14 cellular contexts compared by ENCODE assay signal in the genomic region with DNA sequence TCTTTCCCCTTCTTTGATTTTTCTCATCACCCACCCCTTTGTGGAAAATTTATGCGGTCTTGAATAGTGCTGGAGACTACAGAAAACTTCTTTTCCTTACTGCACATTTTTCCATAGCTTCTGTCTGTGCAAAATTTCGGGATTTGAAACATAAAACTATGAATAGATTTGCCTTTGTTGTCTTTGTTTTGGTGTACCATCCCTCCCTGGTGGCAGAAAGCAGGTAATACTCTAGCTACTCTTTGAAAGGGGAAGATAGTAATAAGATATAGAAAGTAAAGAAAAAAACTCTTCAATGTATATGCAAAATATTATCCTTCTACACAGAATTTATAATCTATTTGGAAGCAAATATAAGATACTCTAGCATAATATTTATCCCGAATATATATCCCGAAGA.
DNase-seq lines count a peak whose midpoint lies in the region; ATAC-seq and TF ChIP-seq lines count a peak whose summit lies in the region.
"Had no signal": no experiment of that assay in that cellular context is flagged by ENCODE, and none has a peak within 500 bp of the region (broad histone marks: within the 10 kb centered on the region; RNA-seq: fewer than 3 reads in every experiment).

No MANE protein-coding gene starts in this region.

- H4K20me1 ChIP-seq in SK-N-SH (ENCODE audit: insufficient read depth) = no peaks in the 10 kb centered on the region
- H4K20me1 ChIP-seq in MM.1S (ENCODE audit: insufficient read depth, low read length) = no peaks in the 10 kb centered on the region

- H3K9me3 Mint-ChIP-seq in type B pancreatic cell = no peaks in the 10 kb centered on the region
- peaks cover 6 to 24% (median 21%) of the 10 kb centered on the region in 3 donors for H3K9me3 Mint-ChIP-seq in T-cell
- H3K9me3 Mint-ChIP-seq: mesothelial cell of epicardium had no signal

- no peak overlapping the region for H3K4me3 Mint-ChIP-seq in type B pancreatic cell
- no peak overlapping the region for H3K4me3 Mint-ChIP-seq in T-cell
- H3K4me3 Mint-ChIP-seq: activated naive CD8-positive, alpha-beta T cell; mesothelial cell of epicardium had no signal

- no peaks in the 10 kb centered on the region for H3F3A ChIP-seq in SK-N-SH (replicated peaks; ENCODE audit: insufficient read depth)
- no peaks in the 10 kb centered on the region for H3F3A ChIP-seq in MM.1S (ENCODE audit: insufficient read depth, low read length)

- TF ChIP-seq CTCF in SK-N-SH (IDR thresholded peaks at IDR 0.05) (no peak), MM.1S (IDR thresholded peaks at IDR 0.05; ENCODE audit: low read length) (peak; percentile 36), epithelial cell of esophagus (IDR thresholded peaks at IDR 0.05; ENCODE audit: insufficient read depth, low read depth, low read length, missing control alignments) (peak; percentile 67), type B pancreatic cell (conservative IDR thresholded peaks at IDR 0.05) (peak; percentile 52)

- no peak overlapping the region for H3K4me3 ChIP-seq in SK-N-SH (ENCODE audit: low read depth in 2 of 2, low read length in 1 of 2)
- H3K4me3 ChIP-seq in MM.1S (ENCODE audit: low read length) = no peak overlapping the region
- no peak overlapping the region for H3K4me3 ChIP-seq in epithelial cell of esophagus (ENCODE audit: low read length)
- H3K4me3 ChIP-seq: coronary artery had no signal

- H3K79me2 ChIP-seq in SK-N-SH (ENCODE audit: insufficient read depth) = no peaks in the 10 kb centered on the region
- H3K79me2 ChIP-seq in MM.1S (ENCODE audit: low read length) = no peaks in the 10 kb centered on the region

- POLR2A ChIA-PET in SK-N-SH (lab: Yijun Ruan, JAX) (interaction anchor here (1.2 kb wide), 1 partner anchor 196 kb away, joined by 3 read pairs; no protein-coding TSS in a partner anchor), T-cell (lab: Charles Lee) (no interaction called here)

- H3K27me3 Mint-ChIP-seq in type B pancreatic cell (peaks cover 2% of the 10 kb centered on the region), T-cell (no peaks in the 10 kb centered on the region)
- H3K27me3 Mint-ChIP-seq: activated naive CD8-positive, alpha-beta T cell had no signal

- H2AFZ ChIP-seq in SK-N-SH (ENCODE audit: low read depth) (no peak overlapping the region), MM.1S (ENCODE audit: low read length) (no peak overlapping the region)

- H3K36me3 ChIP-seq in SK-N-SH (replicated peaks in 1 of 2; ENCODE audit: control insufficient read depth in 1 of 2, insufficient read depth in 2 of 2, low read length in 1 of 2) (no peaks in the 10 kb centered on the region), MM.1S (replicated peaks; ENCODE audit: insufficient read depth, low read length) (no peaks in the 10 kb centered on the region)
- H3K36me3 ChIP-seq: WERI-Rb-1 had no signal

- H3K4me1 Mint-ChIP-seq in type B pancreatic cell (ENCODE audit: unreplicated experiment) (no peaks in the 10 kb centered on the region), T-cell (no peaks in the 10 kb centered on the region)
- H3K4me1 Mint-ChIP-seq: mesothelial cell of epicardium had no signal

- no peak for DNase-seq in SK-N-SH
- no peak for DNase-seq in MM.1S
- DNase-seq in epithelial cell of esophagus (ENCODE audit: low read depth) = peak; percentile 37
- DNase-seq in type B pancreatic cell (ENCODE audit: extremely low spot score, unreplicated experiment) = no peak
- no peak for DNase-seq in T-cell
- DNase-seq in GM19240 (ENCODE audit: insufficient read length, low spot score) = no peak
- no peak for DNase-seq in activated CD4-positive, alpha-beta T cell treated with anti-CD3 and anti-CD28 coated beads, Interleukin-2, amount 50 U/mL, for 1 hour
- DNase-seq: DMS79, NCI-H187 treated with DMSO at 0.1 percent for 48 hours, WERI-Rb-1 had no signal

- H3K9ac ChIP-seq in SK-N-SH (no peak overlapping the region), MM.1S (ENCODE audit: low read length) (no peak overlapping the region)

- CTCF ChIA-PET in SK-N-SH (lab: Yijun Ruan, JAX) (no interaction called here), T-cell (lab: Charles Lee) (no interaction called here)

- no peak overlapping the region for H3K4me2 ChIP-seq in SK-N-SH
- H3K4me2 ChIP-seq in MM.1S (ENCODE audit: low read depth, low read length) = no peak overlapping the region

- H3K9me3 ChIP-seq in SK-N-SH (no peaks in the 10 kb centered on the region), MM.1S (replicated peaks; ENCODE audit: insufficient read depth, low read length) (no peaks in the 10 kb centered on the region)

- no peaks in the 10 kb centered on the region for H3K36me3 Mint-ChIP-seq in type B pancreatic cell
- no peaks in the 10 kb centered on the region for H3K36me3 Mint-ChIP-seq in T-cell
- H3K36me3 Mint-ChIP-seq: activated naive CD8-positive, alpha-beta T cell; mesothelial cell of epicardium had no signal

- H3K4me1 ChIP-seq in SK-N-SH (ENCODE audit: control insufficient read depth in 1 of 2, insufficient read depth in 2 of 2, low read depth in 1 of 2, low read length in 1 of 2) = no peaks in the 10 kb centered on the region
- no peaks in the 10 kb centered on the region for H3K4me1 ChIP-seq in MM.1S (ENCODE audit: low read length)

- H3K9me2 ChIP-seq in SK-N-SH = no peaks in the 10 kb centered on the region
- H3K9me2 ChIP-seq in MM.1S (replicated peaks; ENCODE audit: insufficient read depth, low read length) = no peaks in the 10 kb centered on the region

- no peak for ATAC-seq in SK-N-SH treated with all-trans-retinoic acid at 6 μM for 48 hours
- ATAC-seq in T-cell (replicated peaks in 1 of 4) = no peak

- no peak overlapping the region for H3K27ac Mint-ChIP-seq in type B pancreatic cell
- no peak overlapping the region for H3K27ac Mint-ChIP-seq in T-cell
- H3K27ac Mint-ChIP-seq: activated naive CD8-positive, alpha-beta T cell; mesothelial cell of epicardium had no signal

- 20% methylated on average over 4 of the region's 4 CpGs for WGBS in SK-N-SH (ENCODE audit: low lambda C conversion rate)

- peak; percentile 21; the same call in 1 of the 2 replicates for TF ChIP-seq RAD21 in SK-N-SH (IDR thresholded peaks at IDR 0.05; ENCODE audit: low read length)

- H3K27ac ChIP-seq in SK-N-SH (ENCODE audit: low read depth in 2 of 2, low read length in 1 of 2) (no peak overlapping the region), MM.1S (ENCODE audit: low read length) (no peak overlapping the region)
- H3K27ac ChIP-seq: coronary artery, WERI-Rb-1 had no signal

- TF ChIP-seq EP300 in SK-N-SH (IDR thresholded peaks at IDR 0.05; ENCODE audit: borderline replicate concordance in 1 of 2, low read depth in 1 of 2, low read length in 1 of 2) = no peak

- H3K27me3 ChIP-seq in SK-N-SH (ENCODE audit: insufficient read depth) = no peaks in the 10 kb centered on the region
- no peaks in the 10 kb centered on the region for H3K27me3 ChIP-seq in MM.1S (replicated peaks; ENCODE audit: insufficient read depth, low read length)

TF ChIP-seq in SK-N-SH, 30 proteins besides CTCF, POLR2A, EP300 and RAD21:
- no peak for TF ChIP-seq FOXJ3 (CRISPR knock-in tag; IDR thresholded peaks at IDR 0.05)
- no peak for TF ChIP-seq SMC3 (IDR thresholded peaks at IDR 0.05; ENCODE audit: low read depth, low read length)
- TF ChIP-seq, protein P1, sequence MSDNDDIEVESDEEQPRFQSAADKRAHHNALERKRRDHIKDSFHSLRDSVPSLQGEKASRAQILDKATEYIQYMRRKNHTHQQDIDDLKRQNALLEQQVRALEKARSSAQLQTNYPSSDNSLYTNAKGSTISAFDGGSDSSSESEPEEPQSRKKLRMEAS (IDR thresholded peaks at IDR 0.05; ENCODE audit: low read depth) = no peak
- TF ChIP-seq RXRA (IDR thresholded peaks at IDR 0.05; ENCODE audit: borderline replicate concordance, low read depth) = no peak
- no peak for TF ChIP-seq GATA2 (CRISPR knock-in tag; IDR thresholded peaks at IDR 0.05)
- TF ChIP-seq, protein P2, sequence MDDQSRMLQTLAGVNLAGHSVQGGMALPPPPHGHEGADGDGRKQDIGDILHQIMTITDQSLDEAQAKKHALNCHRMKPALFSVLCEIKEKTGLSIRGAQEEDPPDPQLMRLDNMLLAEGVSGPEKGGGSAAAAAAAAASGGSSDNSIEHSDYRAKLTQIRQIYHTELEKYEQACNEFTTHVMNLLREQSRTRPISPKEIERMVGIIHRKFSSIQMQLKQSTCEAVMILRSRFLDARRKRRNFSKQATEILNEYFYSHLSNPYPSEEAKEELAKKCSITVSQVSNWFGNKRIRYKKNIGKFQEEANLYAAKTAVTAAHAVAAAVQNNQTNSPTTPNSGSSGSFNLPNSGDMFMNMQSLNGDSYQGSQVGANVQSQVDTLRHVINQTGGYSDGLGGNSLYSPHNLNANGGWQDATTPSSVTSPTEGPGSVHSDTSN (IDR thresholded peaks at IDR 0.05) = no peak
- no peak for TF ChIP-seq TCF12 (IDR thresholded peaks at IDR 0.05)
- TF ChIP-seq MEF2A (IDR thresholded peaks at IDR 0.05; ENCODE audit: borderline replicate concordance, low read depth) = no peak
- TF ChIP-seq ELF1 (IDR thresholded peaks at IDR 0.05) = no peak
- TF ChIP-seq RCOR1 (IDR thresholded peaks at IDR 0.05; ENCODE audit: low read length) = no peak

TF ChIP-seq in SK-N-SH treated with all-trans-retinoic acid at 6 μM for 48 hours, 23 proteins besides CTCF, POLR2A, EP300 and RAD21 (continues in another document):
- TF ChIP-seq, protein P3, sequence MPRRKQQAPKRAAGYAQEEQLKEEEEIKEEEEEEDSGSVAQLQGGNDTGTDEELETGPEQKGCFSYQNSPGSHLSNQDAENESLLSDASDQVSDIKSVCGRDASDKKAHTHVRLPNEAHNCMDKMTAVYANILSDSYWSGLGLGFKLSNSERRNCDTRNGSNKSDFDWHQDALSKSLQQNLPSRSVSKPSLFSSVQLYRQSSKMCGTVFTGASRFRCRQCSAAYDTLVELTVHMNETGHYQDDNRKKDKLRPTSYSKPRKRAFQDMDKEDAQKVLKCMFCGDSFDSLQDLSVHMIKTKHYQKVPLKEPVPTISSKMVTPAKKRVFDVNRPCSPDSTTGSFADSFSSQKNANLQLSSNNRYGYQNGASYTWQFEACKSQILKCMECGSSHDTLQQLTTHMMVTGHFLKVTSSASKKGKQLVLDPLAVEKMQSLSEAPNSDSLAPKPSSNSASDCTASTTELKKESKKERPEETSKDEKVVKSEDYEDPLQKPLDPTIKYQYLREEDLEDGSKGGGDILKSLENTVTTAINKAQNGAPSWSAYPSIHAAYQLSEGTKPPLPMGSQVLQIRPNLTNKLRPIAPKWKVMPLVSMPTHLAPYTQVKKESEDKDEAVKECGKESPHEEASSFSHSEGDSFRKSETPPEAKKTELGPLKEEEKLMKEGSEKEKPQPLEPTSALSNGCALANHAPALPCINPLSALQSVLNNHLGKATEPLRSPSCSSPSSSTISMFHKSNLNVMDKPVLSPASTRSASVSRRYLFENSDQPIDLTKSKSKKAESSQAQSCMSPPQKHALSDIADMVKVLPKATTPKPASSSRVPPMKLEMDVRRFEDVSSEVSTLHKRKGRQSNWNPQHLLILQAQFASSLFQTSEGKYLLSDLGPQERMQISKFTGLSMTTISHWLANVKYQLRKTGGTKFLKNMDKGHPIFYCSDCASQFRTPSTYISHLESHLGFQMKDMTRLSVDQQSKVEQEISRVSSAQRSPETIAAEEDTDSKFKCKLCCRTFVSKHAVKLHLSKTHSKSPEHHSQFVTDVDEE (CRISPR knock-in tag; IDR thresholded peaks at IDR 0.05) = no peak
